ENCODE assay signal across 11 cellular contexts in genomic region chr13:85313761-85314503, GRCh38.
A peak's percentile ranks its signal among the peaks of the same experiment; 100 is the strongest.
DNase-seq lines count a peak whose midpoint lies in the region; ATAC-seq and TF ChIP-seq lines count a peak whose summit lies in the region.
"Had no signal": no experiment of that assay in that cellular context is flagged by ENCODE, and none has a peak within 500 bp of the region (broad histone marks: within the 10 kb centered on the region; RNA-seq: fewer than 3 reads in every experiment).

No MANE protein-coding gene starts in this region.

- TF ChIP-seq EP300 in upper lobe of left lung (IDR thresholded peaks at IDR 0.05) = no peak

- whole genome bisulfite sequencing in testis, 2 donors = 68 to 79% methylated on average over 6 of the region's 6 CpGs
- WGBS in upper lobe of left lung, 2 donors = 55 to 66% methylated on average over 6 of the region's 6 CpGs

- no peak for ATAC-seq in HG03354 (IDR thresholded peaks at IDR 0.05; ENCODE audit: poor library complexity, severe bottlenecking, unreplicated experiment)
- ATAC-seq in upper lobe of left lung (ENCODE audit: low FRiP score in 2 of 2) = no peak
- ATAC-seq: activated T-cell treated with anti-CD3 and anti-CD28 coated beads, Interleukin-2, amount 50 U/mL, for 4 hours had no signal

- H3K27me3 ChIP-seq in testis = no peaks in the 10 kb centered on the region
- no peaks in the 10 kb centered on the region for H3K27me3 ChIP-seq in upper lobe of left lung
- H3K27me3 ChIP-seq in tibial artery = no peaks in the 10 kb centered on the region

- H3K4me1 ChIP-seq in testis = no peaks in the 10 kb centered on the region
- no peaks in the 10 kb centered on the region for H3K4me1 ChIP-seq in upper lobe of left lung
- no peaks in the 10 kb centered on the region for H3K4me1 ChIP-seq in tibial artery

- H3K36me3 ChIP-seq in testis (ENCODE audit: low read depth, missing control alignments) (no peaks in the 10 kb centered on the region), upper lobe of left lung (no peaks in the 10 kb centered on the region), tibial artery (no peaks in the 10 kb centered on the region)

- TF ChIP-seq POLR2A in testis (IDR thresholded peaks at IDR 0.05) (no peak), upper lobe of left lung (IDR thresholded peaks at IDR 0.05) (no peak)

- intact Hi-C loops in testis (cut with DNase I; ENCODE audit: low total_unique reads) = no loop called here
- intact Hi-C loops in tibial artery (cut with DNase I; ENCODE audit: low total_unique reads) = no loop called here

- H3K4me3 ChIP-seq in testis (no peak overlapping the region), upper lobe of left lung (no peak overlapping the region), tibial artery (no peak overlapping the region)

- TF ChIP-seq CTCF in 22Rv1 (IDR thresholded peaks at IDR 0.05) = no peak
- no peak for TF ChIP-seq CTCF in testis (IDR thresholded peaks at IDR 0.05)
- TF ChIP-seq CTCF in upper lobe of left lung (IDR thresholded peaks at IDR 0.05) = no peak
- TF ChIP-seq CTCF in tibial artery (IDR thresholded peaks at IDR 0.05) = no peak

- DNase-seq in H4 (ENCODE audit: low spot score) (peak; percentile 58), RKO (ENCODE audit: low spot score) (peak; percentile 9), fibroblast of peridontal ligament (ENCODE audit: extremely low read depth) (peak; percentile 40), testis (no peak), upper lobe of left lung (no peak), tibial artery (no peak)
- DNase-seq: activated T-cell treated with anti-CD3 and anti-CD28 coated beads, Interleukin-2, amount 50 U/mL, for 4 hours; NCI-H187 had no signal

- H3K9me3 ChIP-seq in testis (no peaks in the 10 kb centered on the region), upper lobe of left lung (no peaks in the 10 kb centered on the region), tibial artery (no peaks in the 10 kb centered on the region)

- H3K27ac ChIP-seq in 22Rv1 (0 out of 2 replicates have a peak overlapping the region, but pooled peaks have one; percentile 15), testis (no peak overlapping the region), upper lobe of left lung (no peak overlapping the region), tibial artery (no peak overlapping the region)
- H3K27ac ChIP-seq: C4-2B had no signal

Comparison
In these comparisons a context has a peak if more than half of its experiments do, and no peak if none do; other contexts are left out.
1. DNase-seq: peak in H4 (single experiment), RKO (single experiment) and fibroblast of peridontal ligament (single experiment); none in testis (single experiment), upper lobe of left lung (0 of 2) and tibial artery (0 of 2).